ENCODE assay signal across 11 cellular contexts in genomic region chr6:11357285-11357684, GRCh38.
A peak's percentile ranks its signal among the peaks of the same experiment; 100 is the strongest.
DNase-seq lines count a peak whose midpoint lies in the region; ATAC-seq and TF ChIP-seq lines count a peak whose summit lies in the region.
"Had no signal": no experiment of that assay in that cellular context is flagged by ENCODE, and none has a peak within 500 bp of the region (broad histone marks: within the 10 kb centered on the region; RNA-seq: fewer than 3 reads in every experiment).

No MANE protein-coding gene starts in this region.

- no peak for ATAC-seq in foreskin keratinocyte

- no peaks in the 10 kb centered on the region for H3K27me3 ChIP-seq in BLaER1
- H3K27me3 ChIP-seq in Peyer's patch = no peaks in the 10 kb centered on the region
- H3K27me3 ChIP-seq in foreskin keratinocyte = no peaks in the 10 kb centered on the region
- no peaks in the 10 kb centered on the region for H3K27me3 ChIP-seq in neutrophil
- H3K27me3 ChIP-seq: pancreas had no signal

- H3K36me3 ChIP-seq in BLaER1 (no peaks in the 10 kb centered on the region; the same call in 1 of the 2 replicates), Peyer's patch (no peaks in the 10 kb centered on the region), neutrophil (peaks cover 36% of the 10 kb centered on the region)
- H3K36me3 ChIP-seq: pancreas had no signal

- H3K27ac ChIP-seq in BLaER1 (peak overlapping the region; percentile 28; the same call in 1 of the 2 replicates), Peyer's patch (peak overlapping the region in 3 of 4 donors; percentile 55 to 75 (median 75)), foreskin keratinocyte (peak overlapping the region; percentile 60), neutrophil (peak overlapping the region; percentile 99)
- H3K27ac ChIP-seq: pancreas had no signal

- no peak overlapping the region for H3K9ac ChIP-seq in BLaER1

- TF ChIP-seq CTCF in Peyer's patch (IDR thresholded peaks at IDR 0.05) = no peak
- TF ChIP-seq CTCF in foreskin keratinocyte (conservative IDR thresholded peaks at IDR 0.05) = no peak
- TF ChIP-seq CTCF in neutrophil (IDR thresholded peaks at IDR 0.05) = no peak

- H3K4me1 ChIP-seq in BLaER1 (peaks cover 36% of the 10 kb centered on the region), Peyer's patch (peaks cover 0 to 22% (median 3%) of the 10 kb centered on the region in 4 donors), foreskin keratinocyte (peaks cover 9% of the 10 kb centered on the region), neutrophil (ENCODE audit: control insufficient read depth in 1 of 2, insufficient read depth in 1 of 2, low read depth in 1 of 2, low read length in 1 of 2) (peaks cover 79 to 82% of the 10 kb centered on the region in 2 experiments)
- H3K4me1 ChIP-seq: pancreas had no signal

- no peaks in the 10 kb centered on the region for H4K20me1 ChIP-seq in BLaER1

- peaks cover 16% of the 10 kb centered on the region for H3K9me3 ChIP-seq in BLaER1
- H3K9me3 ChIP-seq in Peyer's patch = no peaks in the 10 kb centered on the region
- H3K9me3 ChIP-seq in neutrophil = no peaks in the 10 kb centered on the region
- H3K9me3 ChIP-seq: pancreas had no signal

- H3K4me2 ChIP-seq in BLaER1 = peak overlapping the region; percentile 46

- no peak for TF ChIP-seq POLR2A in Peyer's patch (IDR thresholded peaks at IDR 0.05)

- DNase-seq in Peyer's patch (no peak), foreskin keratinocyte (no peak), NCI-H510A treated with DMSO at 0.1 percent for 48 hours (lab: John Stamatoyannopoulos, UW) (no peak), NCI-H1694 (lab: John Stamatoyannopoulos, UW) (no peak), NOMO-1 treated with DMSO at 0.1 percent for 48 hours (lab: John Stamatoyannopoulos, UW; ENCODE audit: unreplicated experiment) (no peak), KBM-7 (no peak)
- DNase-seq: MV-4-11, NCI-H526, pancreas had no signal

- in situ Hi-C loops in KBM-7 (cut with MboI; ENCODE audit: low pct_unique_long_range_greater_than_20kb, low sequenced_read_pairs) = no loop called here

- H3K4me3 ChIP-seq in BLaER1 (no peak overlapping the region), Peyer's patch (no peak overlapping the region), neutrophil (ENCODE audit: low read depth in 1 of 2, low read length in 1 of 2) (peak overlapping the region; percentile 12 to 41)
- H3K4me3 ChIP-seq: pancreas had no signal

Comparison
In these comparisons a context has a peak if more than half of its experiments do, and no peak if none do; other contexts are left out.
1. H3K27ac ChIP-seq: peak in every context shown above with its lines; median percentile 99 in neutrophil; 75 in Peyer's patch; 60 in foreskin keratinocyte; 28 in BLaER1.
2. H3K4me3 ChIP-seq: peak in neutrophil (2 of 2); none in BLaER1 (single experiment) and Peyer's patch (0 of 4).